1 cellular context compared by ENCODE assay signal in the genomic region with DNA sequence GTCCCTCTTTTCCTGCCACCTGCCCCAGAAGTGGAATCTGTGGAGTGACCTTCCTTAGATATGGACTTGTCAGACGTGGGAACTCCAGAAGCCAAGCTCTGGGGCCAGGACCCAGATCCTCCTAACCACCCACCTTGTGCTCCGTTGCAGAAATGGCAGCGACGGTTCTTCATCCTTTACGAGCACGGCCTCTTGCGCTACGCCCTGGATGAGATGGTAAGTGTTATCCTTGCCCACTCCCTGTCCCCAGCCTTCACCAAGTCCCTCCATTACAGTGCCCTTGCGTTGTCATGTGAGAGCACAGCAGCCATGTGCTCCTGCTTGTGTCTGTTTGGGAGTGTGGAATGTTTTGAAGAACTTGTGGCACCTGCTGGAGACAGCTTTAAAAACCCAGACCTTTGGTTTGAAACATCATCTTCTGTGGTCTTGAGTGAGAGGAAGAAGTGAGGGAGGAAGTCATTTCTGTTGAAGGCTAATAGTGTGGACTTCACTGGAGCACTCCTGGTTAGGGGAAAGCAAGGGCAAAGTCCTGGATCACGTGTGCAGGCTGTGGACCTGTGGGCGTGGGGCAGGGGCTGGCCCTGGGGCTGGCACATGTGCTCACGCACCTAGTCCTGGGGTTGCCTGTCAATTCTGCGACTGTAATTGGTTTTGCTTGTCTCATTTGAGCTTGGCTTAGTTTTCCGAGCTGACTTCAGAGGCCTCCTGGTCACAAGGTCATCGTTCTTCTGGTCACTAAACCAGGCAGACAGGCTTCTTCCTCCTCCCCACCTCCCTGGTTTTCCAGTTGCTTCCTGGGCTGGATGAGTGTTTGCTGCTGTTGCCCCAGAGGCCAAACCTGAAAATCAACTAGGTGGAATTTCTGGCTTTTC.
TF ChIP-seq lines count a peak whose summit lies in the region.

No MANE protein-coding gene starts in this region.

TF ChIP-seq in SK-N-SH, 30 proteins besides CTCF, POLR2A, EP300 and RAD21 (continued from another document):
- TF ChIP-seq, protein P1, sequence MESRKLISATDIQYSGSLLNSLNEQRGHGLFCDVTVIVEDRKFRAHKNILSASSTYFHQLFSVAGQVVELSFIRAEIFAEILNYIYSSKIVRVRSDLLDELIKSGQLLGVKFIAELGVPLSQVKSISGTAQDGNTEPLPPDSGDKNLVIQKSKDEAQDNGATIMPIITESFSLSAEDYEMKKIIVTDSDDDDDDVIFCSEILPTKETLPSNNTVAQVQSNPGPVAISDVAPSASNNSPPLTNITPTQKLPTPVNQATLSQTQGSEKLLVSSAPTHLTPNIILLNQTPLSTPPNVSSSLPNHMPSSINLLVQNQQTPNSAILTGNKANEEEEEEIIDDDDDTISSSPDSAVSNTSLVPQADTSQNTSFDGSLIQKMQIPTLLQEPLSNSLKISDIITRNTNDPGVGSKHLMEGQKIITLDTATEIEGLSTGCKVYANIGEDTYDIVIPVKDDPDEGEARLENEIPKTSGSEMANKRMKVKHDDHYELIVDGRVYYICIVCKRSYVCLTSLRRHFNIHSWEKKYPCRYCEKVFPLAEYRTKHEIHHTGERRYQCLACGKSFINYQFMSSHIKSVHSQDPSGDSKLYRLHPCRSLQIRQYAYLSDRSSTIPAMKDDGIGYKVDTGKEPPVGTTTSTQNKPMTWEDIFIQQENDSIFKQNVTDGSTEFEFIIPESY (IDR thresholded peaks at IDR 0.05; ENCODE audit: borderline replicate concordance, low read depth), result no peak
- TF ChIP-seq CHD2 (IDR thresholded peaks at IDR 0.05; ENCODE audit: low read length, partially characterized antibody), result no peak
- no peak for TF ChIP-seq RFX5 (IDR thresholded peaks at IDR 0.05; ENCODE audit: low read length)
- TF ChIP-seq TEAD4 (IDR thresholded peaks at IDR 0.05; ENCODE audit: borderline replicate concordance, insufficient read depth), result no peak
- TF ChIP-seq, protein P2, sequence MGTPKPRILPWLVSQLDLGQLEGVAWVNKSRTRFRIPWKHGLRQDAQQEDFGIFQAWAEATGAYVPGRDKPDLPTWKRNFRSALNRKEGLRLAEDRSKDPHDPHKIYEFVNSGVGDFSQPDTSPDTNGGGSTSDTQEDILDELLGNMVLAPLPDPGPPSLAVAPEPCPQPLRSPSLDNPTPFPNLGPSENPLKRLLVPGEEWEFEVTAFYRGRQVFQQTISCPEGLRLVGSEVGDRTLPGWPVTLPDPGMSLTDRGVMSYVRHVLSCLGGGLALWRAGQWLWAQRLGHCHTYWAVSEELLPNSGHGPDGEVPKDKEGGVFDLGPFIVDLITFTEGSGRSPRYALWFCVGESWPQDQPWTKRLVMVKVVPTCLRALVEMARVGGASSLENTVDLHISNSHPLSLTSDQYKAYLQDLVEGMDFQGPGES (IDR thresholded peaks at IDR 0.05; ENCODE audit: low read depth, low read length), result no peak
